ENCODE assay signal across 10 cellular contexts in the genomic region with DNA sequence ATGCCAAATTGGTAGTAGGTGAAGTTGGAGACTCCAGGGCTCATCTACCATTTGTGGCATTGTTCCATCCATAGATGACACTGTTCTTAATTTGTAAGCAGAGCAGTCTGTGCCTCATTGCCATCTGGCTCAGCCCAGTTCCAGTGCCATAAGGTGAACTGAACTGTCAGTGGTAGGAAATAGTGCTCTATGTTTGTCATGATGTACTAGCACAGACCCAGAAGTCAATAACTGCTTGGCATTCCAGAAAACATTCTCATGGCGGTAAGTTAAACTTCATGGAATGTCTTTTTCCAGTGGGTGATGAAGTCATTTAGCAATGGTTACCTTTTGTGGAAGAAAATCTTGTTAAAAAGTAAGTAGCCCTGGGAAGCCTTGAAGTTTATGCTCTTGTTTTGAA.
A peak's percentile ranks its signal among the peaks of the same experiment; 100 is the strongest.
DNase-seq lines count a peak whose midpoint lies in the region; ATAC-seq and TF ChIP-seq lines count a peak whose summit lies in the region.
"Had no signal": no experiment of that assay in that cellular context is flagged by ENCODE, and none has a peak within 500 bp of the region (broad histone marks: within the 10 kb centered on the region; RNA-seq: fewer than 3 reads in every experiment).

No MANE protein-coding gene starts in this region.

- intact Hi-C loops in upper lobe of right lung (cut with DNase I) (no loop called here), testis (cut with DNase I; ENCODE audit: low total_unique reads) (no loop called here)

- no peak for TF ChIP-seq CTCF in upper lobe of right lung (IDR thresholded peaks at IDR 0.05)
- TF ChIP-seq CTCF in testis (IDR thresholded peaks at IDR 0.05) = no peak

- H3K9me3 ChIP-seq in upper lobe of right lung = no peaks in the 10 kb centered on the region
- H3K9me3 ChIP-seq in testis = no peaks in the 10 kb centered on the region

- H3K27me3 ChIP-seq in upper lobe of right lung (no peaks in the 10 kb centered on the region), testis (no peaks in the 10 kb centered on the region)

- WGBS in testis, 2 donors = 43 to 90% methylated on average over 1 of the region's 1 CpG

- ATAC-seq in upper lobe of right lung (peak; percentile 59), HG03159 (IDR thresholded peaks at IDR 0.05; ENCODE audit: unreplicated experiment) (no peak)
- ATAC-seq: GM12878 had no signal

- no peak for TF ChIP-seq POLR2A in testis (IDR thresholded peaks at IDR 0.05)

- no peaks in the 10 kb centered on the region for H3K4me1 ChIP-seq in upper lobe of right lung
- H3K4me1 ChIP-seq in testis = no peaks in the 10 kb centered on the region

- H3K27ac ChIP-seq in upper lobe of right lung = no peak overlapping the region
- H3K27ac ChIP-seq in testis = no peak overlapping the region
- H3K27ac ChIP-seq: RWPE1 had no signal

- no peaks in the 10 kb centered on the region for H3K36me3 ChIP-seq in upper lobe of right lung
- H3K36me3 ChIP-seq in testis (ENCODE audit: low read depth, missing control alignments) = no peaks in the 10 kb centered on the region

- H3K4me3 ChIP-seq in upper lobe of right lung = no peak overlapping the region
- no peak overlapping the region for H3K4me3 ChIP-seq in testis
- H3K4me3 ChIP-seq: GM12878 had no signal

- DNase-seq in HK-2 (ENCODE audit: unreplicated experiment) (peak; percentile 46), astrocyte of the hippocampus (ENCODE audit: low read depth, low spot score) (peak; percentile 71), islet precursor cell (peak; percentile 82), upper lobe of right lung (no peak), testis (no peak), anterior cingulate cortex (lab: John Stamatoyannopoulos, UW) (no peak)
- DNase-seq: NCI-H1436 treated with DMSO at 0.1 percent for 48 hours had no signal

Comparison
In these comparisons a context has a peak if more than half of its experiments do, and no peak if none do; other contexts are left out.
1. DNase-seq: peak in HK-2 (single experiment), astrocyte of the hippocampus (single experiment) and islet precursor cell (single experiment); none in upper lobe of right lung (single experiment), testis (single experiment) and anterior cingulate cortex (0 of 58).